Comparison of ENCODE assay signal across 8 cellular contexts in genomic region chr20:53914091-53914860, GRCh38.
A peak's percentile ranks its signal among the peaks of the same experiment; 100 is the strongest.
DNase-seq lines count a peak whose midpoint lies in the region; ATAC-seq and TF ChIP-seq lines count a peak whose summit lies in the region.

No MANE protein-coding gene starts in this region.

- no peaks in the 10 kb centered on the region for H3K27me3 ChIP-seq in GM23248 (replicated peaks; ENCODE audit: insufficient read depth)
- no peaks in the 10 kb centered on the region for H3K27me3 ChIP-seq in SJSA1 (replicated peaks)
- H3K27me3 ChIP-seq in fibroblast of lung (ENCODE audit: control insufficient read depth, insufficient read depth, low read length): no peaks in the 10 kb centered on the region
- no peaks in the 10 kb centered on the region for H3K27me3 ChIP-seq in gastrocnemius medialis

- peak overlapping the region; percentile 98 for H3K27ac ChIP-seq in GM23248
- peak overlapping the region; percentile 11 for H3K27ac ChIP-seq in SJSA1
- H3K27ac ChIP-seq in fibroblast of lung (ENCODE audit: insufficient read depth, low read length): peak overlapping the region; percentile 77
- H3K27ac ChIP-seq in gastrocnemius medialis: peak overlapping the region; percentile 63 to 88 (median 81)

- H3K36me3 ChIP-seq in GM23248 (ENCODE audit: low read depth): no peaks in the 10 kb centered on the region
- no peaks in the 10 kb centered on the region for H3K36me3 ChIP-seq in SJSA1
- no peaks in the 10 kb centered on the region for H3K36me3 ChIP-seq in fibroblast of lung (ENCODE audit: control insufficient read depth, insufficient read depth, low read length)
- H3K36me3 ChIP-seq in gastrocnemius medialis: no peaks in the 10 kb centered on the region

- H3K9ac ChIP-seq in GM23248: peak overlapping the region; percentile 83
- H3K9ac ChIP-seq in fibroblast of lung (ENCODE audit: insufficient read depth, low read length): no peak overlapping the region

- intact Hi-C loops in gastrocnemius medialis (cut with DNase I; ENCODE audit: low total_unique reads): loop anchor here (2.0 to 10.0 kb wide), 2 partner anchors 25 to 179 kb away; no protein-coding TSS in a partner anchor

- H3K79me2 ChIP-seq in GM23248 (ENCODE audit: insufficient read depth): no peaks in the 10 kb centered on the region
- no peaks in the 10 kb centered on the region for H3K79me2 ChIP-seq in fibroblast of lung (ENCODE audit: control insufficient read depth, insufficient read depth, low read length)

- H3K4me2 ChIP-seq in GM23248 (ENCODE audit: unreplicated experiment) (peak overlapping the region; percentile 87), fibroblast of lung (ENCODE audit: extremely low read depth, insufficient read depth, low read length) (peak overlapping the region; percentile 91)

- H4K20me1 ChIP-seq in GM23248 (ENCODE audit: insufficient read depth) (no peaks in the 10 kb centered on the region), fibroblast of lung (ENCODE audit: control insufficient read depth, extremely low read depth, insufficient read depth, low read length) (no peaks in the 10 kb centered on the region)

- no peaks in the 10 kb centered on the region for H3K9me2 ChIP-seq in GM23248 (ENCODE audit: insufficient read depth)

- in situ Hi-C loops in GM23248 (cut with MboI) (loop anchor here (10.0 to 25.0 kb wide), 2 partner anchors 152 to 339 kb away; no protein-coding TSS in a partner anchor), gastrocnemius medialis (cut with MboI; ENCODE audit: low sequenced_read_pairs in 4 of 4) (loop anchor here in 1 of 4 donors (10.0 kb wide), 1 partner anchor 339 kb away; no protein-coding TSS in a partner anchor)

- TF ChIP-seq POLR2A in gastrocnemius medialis (IDR thresholded peaks at IDR 0.05): no peak

- DNase-seq in GM23248: peak; percentile 69
- no peak for DNase-seq in SJSA1 (ENCODE audit: low read depth in 1 of 2, low spot score in 2 of 2)
- DNase-seq in fibroblast of lung (ENCODE audit: low read depth in 2 of 2): peak in 1 of 2 donors; percentile 80
- DNase-seq in gastrocnemius medialis: no peak
- DNase-seq in dedifferentiated amniotic fluid mesenchymal stem cell (ENCODE audit: extremely low spot score): no peak
- DNase-seq in NCI-H2196 (lab: John Stamatoyannopoulos, UW; ENCODE audit: unreplicated experiment): no peak
- DNase-seq in stimulated activated CD4-positive, alpha-beta T cell treated with anti-CD3 and anti-CD28 coated beads, Interleukin-2, amount 100 ng/mL, for 48 hours: no peak

- no peaks in the 10 kb centered on the region for H3K9me3 ChIP-seq in GM23248 (ENCODE audit: low read depth)
- no peaks in the 10 kb centered on the region for H3K9me3 ChIP-seq in SJSA1 (replicated peaks)
- no peaks in the 10 kb centered on the region for H3K9me3 ChIP-seq in fibroblast of lung (ENCODE audit: control insufficient read depth, insufficient read depth, low read depth, low read length)
- no peaks in the 10 kb centered on the region for H3K9me3 ChIP-seq in gastrocnemius medialis

- H3K4me1 ChIP-seq in GM23248 (ENCODE audit: insufficient read depth): peaks cover 52% of the 10 kb centered on the region
- H3K4me1 ChIP-seq in SJSA1 (replicated peaks): peaks cover 44% of the 10 kb centered on the region
- H3K4me1 ChIP-seq in fibroblast of lung (ENCODE audit: control insufficient read depth, extremely low read depth, insufficient read depth, low read length): peaks cover 26% of the 10 kb centered on the region
- H3K4me1 ChIP-seq in gastrocnemius medialis: peaks cover 4 to 28% of the 10 kb centered on the region in 2 donors

- ATAC-seq in gastrocnemius medialis: no peak
- no peak for ATAC-seq in GM19467 (IDR thresholded peaks at IDR 0.05; ENCODE audit: unreplicated experiment)

- peaks cover 40% of the 10 kb centered on the region for H3F3A ChIP-seq in GM23248 (ENCODE audit: insufficient read depth)

- no peak for TF ChIP-seq CTCF in fibroblast of lung (conservative IDR thresholded peaks at IDR 0.05 in 1 of 2, IDR thresholded peaks at IDR 0.05 in 1 of 2; ENCODE audit: low read depth in 1 of 2, low read length in 2 of 2)
- no peak for TF ChIP-seq CTCF in gastrocnemius medialis (IDR thresholded peaks at IDR 0.05 in 4 of 5, conservative IDR thresholded peaks at IDR 0.05 in 1 of 5)

- H2AFZ ChIP-seq in GM23248 (peak overlapping the region; percentile 88), fibroblast of lung (ENCODE audit: low read length) (peak overlapping the region; percentile 7)

- 54% methylated on average over 9 of the region's 9 CpGs for WGBS in GM23248 (ENCODE audit: low coverage in 1 of 2, low lambda C conversion rate in 2 of 2, missing lambda C conversion rate in 2 of 2), 2 experiments

- H3K4me3 ChIP-seq in GM23248: peak overlapping the region; percentile 74
- no peak overlapping the region for H3K4me3 ChIP-seq in SJSA1
- H3K4me3 ChIP-seq in fibroblast of lung (replicated peaks in 1 of 4; ENCODE audit: control extremely low read depth in 1 of 4, insufficient read depth in 1 of 4, low read depth in 3 of 4, low read length in 4 of 4): peak overlapping the region in 2 of 4 experiments; percentile 66 to 69
- H3K4me3 ChIP-seq in gastrocnemius medialis: peak overlapping the region in 1 of 4 donors; percentile 70

Comparison
In these comparisons a context has a peak if more than half of its experiments do, and no peak if none do; other contexts are left out.
1. H3K27ac ChIP-seq: peak in every context shown above with its lines; median percentile 98 in GM23248; 81 in gastrocnemius medialis; 77 in fibroblast of lung; 11 in SJSA1.